26 cellular contexts compared by ENCODE assay signal in genomic region chr7:24462984-24463383, GRCh38.
DNase-seq lines count a peak whose midpoint lies in the region; ATAC-seq, FAIRE-seq and TF ChIP-seq lines count a peak whose summit lies in the region.
"Had no signal": no experiment of that assay in that cellular context is flagged by ENCODE, and none has a peak within 500 bp of the region (broad histone marks: within the 10 kb centered on the region; RNA-seq: fewer than 3 reads in every experiment).

No MANE protein-coding gene starts in this region.

- in situ Hi-C loops in gastrocnemius medialis (cut with MboI; ENCODE audit: low sequenced_read_pairs in 4 of 4) (no loop called here), GM13977 (cut with MboI; ENCODE audit: low pct_unique_long_range_greater_than_20kb, low sequenced_read_pairs, unreplicated experiment) (no loop called here)

- no peak for TF ChIP-seq CTCF in gastrocnemius medialis (IDR thresholded peaks at IDR 0.05 in 4 of 5, conservative IDR thresholded peaks at IDR 0.05 in 1 of 5)
- no peak for TF ChIP-seq CTCF in GM13977 (IDR thresholded peaks at IDR 0.05; ENCODE audit: extremely low read depth, insufficient read depth, missing control alignments)

- H3K27me3 ChIP-seq in Karpas-422 (ENCODE audit: low read length) (no peaks in the 10 kb centered on the region), gastrocnemius medialis (no peaks in the 10 kb centered on the region)
- H3K27me3 ChIP-seq: BLaER1 had no signal

- no peaks in the 10 kb centered on the region for H3K4me1 ChIP-seq in Karpas-422 (ENCODE audit: low read length)
- H3K4me1 ChIP-seq in gastrocnemius medialis: peaks cover 25 to 28% of the 10 kb centered on the region in 2 donors
- H3K4me1 ChIP-seq: BE2C, BLaER1 had no signal

- H3K36me3 ChIP-seq in Karpas-422 (ENCODE audit: insufficient read depth, low read length) (no peaks in the 10 kb centered on the region), gastrocnemius medialis (no peaks in the 10 kb centered on the region)
- H3K36me3 ChIP-seq: BE2C, BLaER1 had no signal

- intact Hi-C loops in gastrocnemius medialis (cut with DNase I; ENCODE audit: low total_unique reads): no loop called here

- peak in 1 of 2 donors; percentile 30 for ATAC-seq in gastrocnemius medialis
- ATAC-seq: GM12878 had no signal

- H4K20me1 ChIP-seq in Karpas-422 (ENCODE audit: insufficient read depth, low read depth, low read length): no peaks in the 10 kb centered on the region
- H4K20me1 ChIP-seq: BLaER1 had no signal

- H3K4me2 ChIP-seq in Karpas-422 (ENCODE audit: low read depth, low read length, poor library complexity, severe bottlenecking): no peak overlapping the region
- H3K4me2 ChIP-seq: BLaER1 had no signal

- H2AFZ ChIP-seq in Karpas-422 (ENCODE audit: low read length): no peak overlapping the region

- H3K9me2 ChIP-seq in Karpas-422 (replicated peaks; ENCODE audit: insufficient read depth, low read length): no peaks in the 10 kb centered on the region

- H3K9me3 ChIP-seq in Karpas-422 (ENCODE audit: low read length): no peaks in the 10 kb centered on the region
- no peaks in the 10 kb centered on the region for H3K9me3 ChIP-seq in gastrocnemius medialis
- H3K9me3 ChIP-seq: BE2C, BLaER1 had no signal

- TF ChIP-seq POLR2A in gastrocnemius medialis (IDR thresholded peaks at IDR 0.05): no peak

- H3K4me3 ChIP-seq in Karpas-422 (ENCODE audit: low read length) (no peak overlapping the region), gastrocnemius medialis (no peak overlapping the region)
- H3K4me3 ChIP-seq: BLaER1, GM12878 had no signal

- FAIRE-seq in islet of Langerhans (lab: Jason Lieb, UNC): peak; percentile 75
- FAIRE-seq: A204.1, GM12878, GM12892, GM19239 had no signal

- DNase-seq in Karpas-422: peak; percentile 23
- DNase-seq in SK-N-DZ (ENCODE audit: low spot score): peak; percentile 79
- DNase-seq in gastrocnemius medialis: no peak
- no peak for DNase-seq in HCEC 1CT
- DNase-seq in NCI-H446 (lab: John Stamatoyannopoulos, UW): no peak
- no peak for DNase-seq in NCI-H2196 treated with DMSO at 0.1 percent for 48 hours (lab: John Stamatoyannopoulos, UW; ENCODE audit: unreplicated experiment)
- DNase-seq in GM13977 (ENCODE audit: low spot score): no peak
- DNase-seq: 8988T; ACHN; BE2C; C1 segment of cervical spinal cord; CD4-positive, alpha-beta memory T cell; CD4-positive, CD25-positive, alpha-beta regulatory T cell; CD8-positive, alpha-beta memory T cell; COR-L47; DMS153; DMS79; DND-41; EL; GDM1 had no signal

- H3K9ac ChIP-seq in Karpas-422 (ENCODE audit: low read length): no peak overlapping the region
- H3K9ac ChIP-seq: BLaER1 had no signal

- no peaks in the 10 kb centered on the region for H3K79me2 ChIP-seq in Karpas-422 (ENCODE audit: low read length)

- no peak overlapping the region for H3K27ac ChIP-seq in Karpas-422 (ENCODE audit: low read length)
- H3K27ac ChIP-seq in gastrocnemius medialis: peak overlapping the region in 3 of 4 donors; percentile 33 to 54 (median 43)
- H3K27ac ChIP-seq: BLaER1 had no signal

Comparison
In these comparisons a context has a peak if more than half of its experiments do, and no peak if none do; other contexts are left out.
1. DNase-seq: peak in Karpas-422 (single experiment) and SK-N-DZ (single experiment); none in gastrocnemius medialis (0 of 2), HCEC 1CT (single experiment), NCI-H446 (0 of 2), NCI-H2196 treated with DMSO at 0.1 percent for 48 hours (single experiment) and GM13977 (single experiment).